ENCODE assay signal across 23 cellular contexts in genomic region chr2:7089284-7089683, GRCh38.
A peak's percentile ranks its signal among the peaks of the same experiment; 100 is the strongest.
DNase-seq lines count a peak whose midpoint lies in the region; ATAC-seq, FAIRE-seq and TF ChIP-seq lines count a peak whose summit lies in the region.
"Had no signal": no experiment of that assay in that cellular context is flagged by ENCODE, and none has a peak within 500 bp of the region (broad histone marks: within the 10 kb centered on the region; RNA-seq: fewer than 3 reads in every experiment).

No MANE protein-coding gene starts in this region.

- no peak overlapping the region for H3K4me3 Mint-ChIP-seq in activated CD4-positive, alpha-beta T cell treated with anti-CD3 and anti-CD28 coated beads, Interleukin-2, amount 10 ng/mL, durations not matched to agents 24 days and 14 days
- H3K4me3 Mint-ChIP-seq in activated CD4-positive, alpha-beta T cell treated with anti-CD3 and anti-CD28 coated beads, Interleukin-2, amount 10 ng/mL, durations not matched to agents 7 days and 5 days, result no peak overlapping the region
- H3K4me3 Mint-ChIP-seq in GM23338 (no peak overlapping the region), WTC11 (no peak overlapping the region)
- no peak overlapping the region for H3K4me3 Mint-ChIP-seq in activated CD4-positive, alpha-beta memory T cell treated with anti-CD3 and anti-CD28 coated beads, Interleukin-2, amount 10 ng/mL, durations not matched to agents 7 days and 5 days
- H3K4me3 Mint-ChIP-seq: B cell; CD4-positive, alpha-beta T cell; CD8-positive, alpha-beta T cell had no signal

- peak; percentile 48 for DNase-seq in activated CD4-positive, alpha-beta T cell treated with anti-CD3 and anti-CD28 coated beads, Interleukin-2, amount 10 ng/mL, durations not matched to agents 24 days and 14 days
- no peak for DNase-seq in activated CD4-positive, alpha-beta T cell treated with anti-CD3 and anti-CD28 coated beads, Interleukin-2, amount 10 ng/mL, durations not matched to agents 7 days and 5 days
- peak; percentile 15 for DNase-seq in GM23338 (ENCODE audit: low spot score)
- DNase-seq in WTC11 (ENCODE audit: low spot score), result no peak
- DNase-seq in H1 (ENCODE audit: low read depth in 1 of 2, low spot score in 2 of 2), result no peak
- DNase-seq in GM12891 (ENCODE audit: insufficient read length, low spot score), result no peak
- DNase-seq in activated CD4-positive, alpha-beta memory T cell treated with anti-CD3 and anti-CD28 coated beads, Interleukin-2, amount 10 ng/mL, durations not matched to agents 7 days and 5 days, result no peak
- DNase-seq: AML-193; Caco-2; Calu3; CD4-positive, alpha-beta T cell; CD8-positive, alpha-beta T cell; DMS79 treated with DMSO at 0.1 percent for 48 hours; GF-D8 had no signal

- no peak overlapping the region for H2BK5ac ChIP-seq in H1 (ENCODE audit: low read depth, low read length)

- no peak overlapping the region for H2BK120ac ChIP-seq in H1 (replicated peaks; ENCODE audit: low read depth, low read length)

- no peak overlapping the region for H3K18ac ChIP-seq in H1 (ENCODE audit: extremely low read depth, low read length)

- 92% methylated on average over 16 of the region's 16 CpGs; no CpG with 5 or more reads in 1 of the 2 experiments for WGBS in H1 (ENCODE audit: extremely low coverage in 1 of 2, insufficient coverage in 1 of 2, insufficient read length in 1 of 2, insufficient replicate concordance in 2 of 2, low coverage in 1 of 2, low lambda C conversion rate in 2 of 2, missing lambda C conversion rate in 1 of 2), 2 experiments

- no peak overlapping the region for H3K27ac ChIP-seq in GM23338 (ENCODE audit: low read depth)
- H3K27ac ChIP-seq in H1 (ENCODE audit: low read depth, low read length), result no peak overlapping the region
- H3K27ac ChIP-seq: 22Rv1; A549; BLaER1 treated with 17β-estradiol and CSF1 and Interleukin-3, amounts not matched to agents 10 nM and 100 nM; C4-2B had no signal

- H2AK5ac ChIP-seq in H1 (ENCODE audit: low read depth, low read length), result no peak overlapping the region

- FAIRE-seq in H1 (lab: Jason Lieb, UNC) (no peak), GM12891 (lab: Jason Lieb, UNC) (no peak)
- FAIRE-seq: A549, D721Med, G401.6, GM12892, GM18507 had no signal

- H3K14ac ChIP-seq in H1 (ENCODE audit: insufficient read length), result no peak overlapping the region

- H4K91ac ChIP-seq in H1 (replicated peaks; ENCODE audit: insufficient read length, low read length), result no peak overlapping the region

- ATAC-seq in GM23338 (peak; percentile 78), WTC11 (peak; percentile 53; the same call in 1 of the 2 replicates)
- ATAC-seq: A549; CD8-positive, alpha-beta T cell had no signal

- no peaks in the 10 kb centered on the region for H3K9me2 ChIP-seq in GM23338 (ENCODE audit: insufficient read depth)

- H3K27me3 ChIP-seq in GM23338 (ENCODE audit: insufficient read depth) (no peaks in the 10 kb centered on the region), H1 (replicated peaks in 1 of 4; ENCODE audit: control insufficient read depth in 3 of 4, extremely low read depth in 1 of 4, insufficient read depth in 3 of 4, low read length in 3 of 4) (no peaks in the 10 kb centered on the region)
- H3K27me3 ChIP-seq: BLaER1 treated with 17β-estradiol and CSF1 and Interleukin-3, amounts not matched to agents 10 nM and 100 nM had no signal

- intact Hi-C loops in activated CD4-positive, alpha-beta T cell treated with anti-CD3 and anti-CD28 coated beads, Interleukin-2, amount 10 ng/mL, durations not matched to agents 24 days and 14 days (cut with micrococcal nuclease), result no loop called here

- POLR2A ChIA-PET in activated CD4-positive, alpha-beta T cell treated with anti-CD3 and anti-CD28 coated beads, Interleukin-2, amount 10 ng/mL, durations not matched to agents 7 days and 5 days (lab: Charles Lee), result no interaction called here
- POLR2A ChIA-PET in WTC11 (lab: Charles Lee) (no interaction called here), H1 (lab: Charles Lee; ENCODE audit: partially characterized antibody) (no interaction called here)
- POLR2A ChIA-PET in activated CD4-positive, alpha-beta memory T cell treated with anti-CD3 and anti-CD28 coated beads, Interleukin-2, amount 10 ng/mL, durations not matched to agents 7 days and 5 days (lab: Charles Lee), result interaction anchor here (0.5 kb wide), 1 partner anchor 55 kb away, joined by 3 read pairs; no protein-coding TSS in a partner anchor

- H3K36me3 ChIP-seq in GM23338 (ENCODE audit: insufficient read depth) (no peaks in the 10 kb centered on the region), H1 (ENCODE audit: control insufficient read depth in 2 of 4, insufficient read depth in 4 of 4, low read length in 3 of 4) (no peaks in the 10 kb centered on the region)
- H3K36me3 ChIP-seq: BLaER1 treated with 17β-estradiol and CSF1 and Interleukin-3, amounts not matched to agents 10 nM and 100 nM had no signal

- TF ChIP-seq POLR2A in H1 (IDR thresholded peaks at IDR 0.05; ENCODE audit: control extremely low read depth in 1 of 2, low read depth in 2 of 2, low read length in 2 of 2) (no peak), GM12891 (IDR thresholded peaks at IDR 0.05; ENCODE audit: low read depth, low read length) (no peak)

- H3K4ac ChIP-seq in H1 (replicated peaks; ENCODE audit: insufficient read length, low read depth, low read length), result no peak overlapping the region

- no peak overlapping the region for H2BK20ac ChIP-seq in H1 (ENCODE audit: low read length)

- H3K36me3 Mint-ChIP-seq in activated CD4-positive, alpha-beta T cell treated with anti-CD3 and anti-CD28 coated beads, Interleukin-2, amount 10 ng/mL, durations not matched to agents 24 days and 14 days (ENCODE audit: low read depth), result no peaks in the 10 kb centered on the region
- H3K36me3 Mint-ChIP-seq in activated CD4-positive, alpha-beta T cell treated with anti-CD3 and anti-CD28 coated beads, Interleukin-2, amount 10 ng/mL, durations not matched to agents 7 days and 5 days (ENCODE audit: low read depth), result peaks cover 1% of the 10 kb centered on the region
- H3K36me3 Mint-ChIP-seq in GM23338 (ENCODE audit: low read depth) (0 out of 3 replicates have a peak, but pooled peaks cover under 1% of the 10 kb centered on the region), WTC11 (no peaks in the 10 kb centered on the region)
- H3K36me3 Mint-ChIP-seq in activated CD4-positive, alpha-beta memory T cell treated with anti-CD3 and anti-CD28 coated beads, Interleukin-2, amount 10 ng/mL, durations not matched to agents 7 days and 5 days (ENCODE audit: low read depth), result no peaks in the 10 kb centered on the region

- no peaks in the 10 kb centered on the region for H3F3A ChIP-seq in GM23338 (replicated peaks; ENCODE audit: low read depth)

- H4K5ac ChIP-seq in H1 (ENCODE audit: insufficient read length, low read depth, low read length), result no peak overlapping the region

- no peak for TF ChIP-seq EP300 in H1 (IDR thresholded peaks at IDR 0.05; ENCODE audit: borderline replicate concordance in 1 of 2, low read depth in 2 of 2, low read length in 2 of 2)

- no peaks in the 10 kb centered on the region for H3K4me1 Mint-ChIP-seq in activated CD4-positive, alpha-beta T cell treated with anti-CD3 and anti-CD28 coated beads, Interleukin-2, amount 10 ng/mL, durations not matched to agents 24 days and 14 days
- no peaks in the 10 kb centered on the region for H3K4me1 Mint-ChIP-seq in activated CD4-positive, alpha-beta T cell treated with anti-CD3 and anti-CD28 coated beads, Interleukin-2, amount 10 ng/mL, durations not matched to agents 7 days and 5 days
- H3K4me1 Mint-ChIP-seq in GM23338, result peaks cover 8% of the 10 kb centered on the region; the same call in 2 of the 3 replicates
- no peaks in the 10 kb centered on the region for H3K4me1 Mint-ChIP-seq in WTC11
- H3K4me1 Mint-ChIP-seq in activated CD4-positive, alpha-beta memory T cell treated with anti-CD3 and anti-CD28 coated beads, Interleukin-2, amount 10 ng/mL, durations not matched to agents 7 days and 5 days, result no peaks in the 10 kb centered on the region
- H3K4me1 Mint-ChIP-seq: B cell had no signal

- no peak overlapping the region for H3K4me2 ChIP-seq in GM23338
- no peak overlapping the region for H3K4me2 ChIP-seq in H1 (ENCODE audit: insufficient read depth in 1 of 2, low read depth in 2 of 2, low read length in 2 of 2)
- H3K4me2 ChIP-seq: A549; BLaER1 treated with 17β-estradiol and CSF1 and Interleukin-3, amounts not matched to agents 10 nM and 100 nM had no signal

- H4K8ac ChIP-seq in H1 (ENCODE audit: extremely low read depth, insufficient read depth, low read length), result peak overlapping the region; percentile 51; the same call in 1 of the 2 replicates

- H3K9me3 Mint-ChIP-seq in activated CD4-positive, alpha-beta T cell treated with anti-CD3 and anti-CD28 coated beads, Interleukin-2, amount 10 ng/mL, durations not matched to agents 24 days and 14 days, result peaks cover under 1% of the 10 kb centered on the region
- H3K9me3 Mint-ChIP-seq in activated CD4-positive, alpha-beta T cell treated with anti-CD3 and anti-CD28 coated beads, Interleukin-2, amount 10 ng/mL, durations not matched to agents 7 days and 5 days, result peaks cover under 1% of the 10 kb centered on the region
- H3K9me3 Mint-ChIP-seq in GM23338, result peaks cover 11% of the 10 kb centered on the region; the same call in 2 of the 3 replicates
- H3K9me3 Mint-ChIP-seq in WTC11, result peaks cover 1% of the 10 kb centered on the region
- peaks cover under 1% of the 10 kb centered on the region for H3K9me3 Mint-ChIP-seq in activated CD4-positive, alpha-beta memory T cell treated with anti-CD3 and anti-CD28 coated beads, Interleukin-2, amount 10 ng/mL, durations not matched to agents 7 days and 5 days

- no peak overlapping the region for H3K23ac ChIP-seq in H1 (ENCODE audit: insufficient read length)

- CTCF ChIA-PET in activated CD4-positive, alpha-beta T cell treated with anti-CD3 and anti-CD28 coated beads, Interleukin-2, amount 10 ng/mL, durations not matched to agents 7 days and 5 days (lab: Charles Lee), result interaction anchor here (0.6 kb wide), 1 partner anchor 23 kb away, joined by 3 read pairs; no protein-coding TSS in a partner anchor
- CTCF ChIA-PET in WTC11 (lab: Charles Lee) (interaction anchor here (1.2 kb wide), 1 partner anchor 8 kb away, joined by 4 read pairs; no protein-coding TSS in a partner anchor), H1 (lab: Charles Lee; ENCODE audit: partially characterized antibody) (interaction anchor here (0.7 to 1.3 kb wide), 2 partner anchors 45 to 192 kb away, joined by 3 to 6 read pairs; no protein-coding TSS in a partner anchor)
- CTCF ChIA-PET in activated CD4-positive, alpha-beta memory T cell treated with anti-CD3 and anti-CD28 coated beads, Interleukin-2, amount 10 ng/mL, durations not matched to agents 7 days and 5 days (lab: Charles Lee), result no interaction called here

- H3K56ac ChIP-seq in H1 (replicated peaks; ENCODE audit: insufficient read length, low read depth, low read length), result no peak overlapping the region

- no peak overlapping the region for H3K9ac ChIP-seq in H1 (replicated peaks in 1 of 4; ENCODE audit: extremely low read depth in 1 of 4, low read depth in 3 of 4, low read length in 3 of 4)
- H3K9ac ChIP-seq: BLaER1 treated with 17β-estradiol and CSF1 and Interleukin-3, amounts not matched to agents 10 nM and 100 nM had no signal

- TF ChIP-seq CTCF in GM23338 (conservative IDR thresholded peaks at IDR 0.05; ENCODE audit: low read depth in 2 of 2) (no peak), WTC11 (IDR thresholded peaks at IDR 0.05) (no peak), H1 (IDR thresholded peaks at IDR 0.05; ENCODE audit: control extremely low read depth in 1 of 3, insufficient read depth in 1 of 3, low read depth in 1 of 3, low read length in 3 of 3) (no peak)

- H4K20me1 ChIP-seq in GM23338 (replicated peaks; ENCODE audit: insufficient read depth), result no peaks in the 10 kb centered on the region
- peaks cover 0 to 1% of the 10 kb centered on the region in 2 experiments for H4K20me1 ChIP-seq in H1 (replicated peaks in 1 of 2; ENCODE audit: control insufficient read depth in 1 of 2, insufficient read depth in 2 of 2, low read length in 2 of 2)
- H4K20me1 ChIP-seq: BLaER1 treated with 17β-estradiol and CSF1 and Interleukin-3, amounts not matched to agents 10 nM and 100 nM had no signal

- H3K9me3 ChIP-seq in H1 (ENCODE audit: insufficient read depth in 2 of 2, low read depth in 1 of 2, low read length in 1 of 2), result peaks cover under 1 to 4% of the 10 kb centered on the region in 2 experiments; a peak in 1 of 4 replicates
- H3K9me3 ChIP-seq: Caco-2 had no signal

- H3K27me3 Mint-ChIP-seq in activated CD4-positive, alpha-beta T cell treated with anti-CD3 and anti-CD28 coated beads, Interleukin-2, amount 10 ng/mL, durations not matched to agents 24 days and 14 days, result peaks cover 5% of the 10 kb centered on the region
- H3K27me3 Mint-ChIP-seq in activated CD4-positive, alpha-beta T cell treated with anti-CD3 and anti-CD28 coated beads, Interleukin-2, amount 10 ng/mL, durations not matched to agents 7 days and 5 days, result no peaks in the 10 kb centered on the region
- H3K27me3 Mint-ChIP-seq in GM23338 (ENCODE audit: insufficient read depth, low read depth, poor library complexity) (peaks cover 5% of the 10 kb centered on the region), WTC11 (ENCODE audit: low read depth) (no peaks in the 10 kb centered on the region; the same call in 1 of the 2 replicates)
- peaks cover 7% of the 10 kb centered on the region for H3K27me3 Mint-ChIP-seq in activated CD4-positive, alpha-beta memory T cell treated with anti-CD3 and anti-CD28 coated beads, Interleukin-2, amount 10 ng/mL, durations not matched to agents 7 days and 5 days
- H3K27me3 Mint-ChIP-seq: CD4-positive, alpha-beta T cell had no signal

- TF ChIP-seq RAD21 in H1 (IDR thresholded peaks at IDR 0.05 in 1 of 2, conservative IDR thresholded peaks at IDR 0.05 in 1 of 2; ENCODE audit: low read depth in 2 of 2, low read length in 2 of 2), result no peak

- no peak overlapping the region for H2BK15ac ChIP-seq in H1 (ENCODE audit: low read length)

- H3K23me2 ChIP-seq in H1 (ENCODE audit: low read depth, low read length), result no peaks in the 10 kb centered on the region

- H2BK12ac ChIP-seq in H1 (ENCODE audit: low read depth, low read length), result no peak overlapping the region

- H3K4me3 ChIP-seq in GM23338 (no peak overlapping the region), H1 (ENCODE audit: extremely low read depth in 1 of 4, insufficient read depth in 2 of 4, low read depth in 3 of 4, low read length in 4 of 4) (no peak overlapping the region)
- H3K4me3 ChIP-seq: A549; BLaER1 treated with 17β-estradiol and CSF1 and Interleukin-3, amounts not matched to agents 10 nM and 100 nM had no signal

- H2AFZ ChIP-seq in GM23338, result 0 out of 2 replicates have a peak overlapping the region, but pooled peaks have one; percentile 10
- no peak overlapping the region for H2AFZ ChIP-seq in H1 (ENCODE audit: low read length)

- H3K79me1 ChIP-seq in H1 (ENCODE audit: low read depth, low read length), result no peaks in the 10 kb centered on the region

- H3K4me1 ChIP-seq in GM23338 (ENCODE audit: insufficient read depth) (no peaks in the 10 kb centered on the region), H1 (replicated peaks in 1 of 4; ENCODE audit: control insufficient read depth in 3 of 4, insufficient read depth in 4 of 4, low read length in 3 of 4) (no peaks in the 10 kb centered on the region; a peak in 1 of 7 replicates)
- H3K4me1 ChIP-seq: A549, Caco-2 had no signal

- H3K27ac Mint-ChIP-seq in activated CD4-positive, alpha-beta T cell treated with anti-CD3 and anti-CD28 coated beads, Interleukin-2, amount 10 ng/mL, durations not matched to agents 24 days and 14 days, result no peak overlapping the region
- no peak overlapping the region for H3K27ac Mint-ChIP-seq in activated CD4-positive, alpha-beta T cell treated with anti-CD3 and anti-CD28 coated beads, Interleukin-2, amount 10 ng/mL, durations not matched to agents 7 days and 5 days
- no peak overlapping the region for H3K27ac Mint-ChIP-seq in GM23338
- H3K27ac Mint-ChIP-seq in WTC11, result no peak overlapping the region
- no peak overlapping the region for H3K27ac Mint-ChIP-seq in activated CD4-positive, alpha-beta memory T cell treated with anti-CD3 and anti-CD28 coated beads, Interleukin-2, amount 10 ng/mL, durations not matched to agents 7 days and 5 days
- H3K27ac Mint-ChIP-seq: B cell; CD4-positive, alpha-beta T cell; CD8-positive, alpha-beta T cell had no signal

- H3K79me2 ChIP-seq in GM23338 (replicated peaks; ENCODE audit: insufficient read depth), result no peaks in the 10 kb centered on the region
- no peaks in the 10 kb centered on the region for H3K79me2 ChIP-seq in H1 (ENCODE audit: control insufficient read depth in 1 of 2, insufficient read depth in 2 of 2, low read length in 2 of 2)

Comparison
In these comparisons a context has a peak if more than half of its experiments do, and no peak if none do; other contexts are left out.
1. DNase-seq: peak in activated CD4-positive, alpha-beta T cell treated with anti-CD3 and anti-CD28 coated beads, Interleukin-2, amount 10 ng/mL, durations not matched to agents 24 days and 14 days (single experiment) and GM23338 (single experiment); none in activated CD4-positive, alpha-beta T cell treated with anti-CD3 and anti-CD28 coated beads, Interleukin-2, amount 10 ng/mL, durations not matched to agents 7 days and 5 days (single experiment), WTC11 (single experiment), H1 (0 of 2), GM12891 (single experiment) and activated CD4-positive, alpha-beta memory T cell treated with anti-CD3 and anti-CD28 coated beads, Interleukin-2, amount 10 ng/mL, durations not matched to agents 7 days and 5 days (single experiment).